ENCODE assay signal across 15 cellular contexts in genomic region chr18:79637181-79637920, GRCh38.
"Had no signal": no experiment of that assay in that cellular context is flagged by ENCODE, and none has a peak within 500 bp of the region (broad histone marks: within the 10 kb centered on the region; RNA-seq: fewer than 3 reads in every experiment).

No MANE protein-coding gene starts in this region.

- H3K27me3 ChIP-seq: hepatocyte had no signal

- DNase-seq: activated CD4-positive, alpha-beta memory T cell treated with anti-CD3 and anti-CD28 coated beads, Interleukin-2, amount 10 ng/mL, durations not matched to agents 7 days and 5 days; activated naive CD4-positive, alpha-beta T cell treated with Interleukin-2 at 50 U/mL for 16 hours; caudate nucleus; colonic mucosa; effector CD8-positive, alpha-beta T cell; immature natural killer cell; left cardiac atrium; mammary epithelial cell; natural killer cell; occipital lobe; stimulated activated CD4-positive, alpha-beta T cell treated with anti-CD3 and anti-CD28 coated beads, Interleukin-4, amount 100 ng/mL, for 4 hours; T-helper 9 cell had no signal

- H3K9me3 ChIP-seq: adrenal gland, colonic mucosa had no signal

- H3K4me1 ChIP-seq: adrenal gland, colonic mucosa had no signal

- H3K27ac ChIP-seq: adrenal gland, colonic mucosa, epithelial cell of prostate had no signal

- H3K36me3 ChIP-seq: adrenal gland, colonic mucosa had no signal

- H3K4me3 ChIP-seq: adrenal gland, colonic mucosa, hepatocyte had no signal
